ENCODE assay signal across 1 cellular context in the genomic region with DNA sequence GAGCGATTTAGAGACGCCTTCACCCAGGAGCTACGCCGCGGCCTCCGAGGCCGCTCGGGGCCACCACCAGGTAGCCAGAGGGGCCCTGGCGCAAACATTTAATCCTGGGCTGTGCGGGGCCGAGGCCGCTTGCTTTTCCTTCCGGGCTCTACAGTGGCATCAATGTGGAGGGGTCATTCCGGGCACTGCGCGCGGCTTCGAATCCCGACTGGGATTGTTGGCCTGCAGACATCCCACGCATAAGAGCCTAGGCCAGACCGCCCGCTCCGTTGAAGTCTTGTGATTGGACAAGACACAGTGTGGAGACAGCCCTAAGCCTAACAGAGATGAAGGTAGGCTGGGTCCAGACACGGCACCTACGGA.
A peak's percentile ranks its signal among the peaks of the same experiment; 100 is the strongest.
TF ChIP-seq lines count a peak whose summit lies in the region.

No MANE protein-coding gene starts in this region.

TF ChIP-seq in K562, 482 proteins besides CTCF, POLR2A, EP300 and RAD21:
- TF ChIP-seq SRSF1 (IDR thresholded peaks at IDR 0.05; ENCODE audit: low read depth, low read length), result no peak
- no peak for TF ChIP-seq NR2C1 (IDR thresholded peaks at IDR 0.05)
- no peak for TF ChIP-seq NR2C1 (tag; IDR thresholded peaks at IDR 0.05)
- TF ChIP-seq ELF1 (tag; IDR thresholded peaks at IDR 0.05), result no peak
- TF ChIP-seq ZNF124 (CRISPR knock-in tag; IDR thresholded peaks at IDR 0.05), result 0 out of 2 replicates have a peak, but pooled peaks have one; percentile 3
- no peak for TF ChIP-seq U2AF2 (optimal IDR thresholded peaks at IDR 0.05; ENCODE audit: low read depth, low read length)
- TF ChIP-seq RCOR1 (IDR thresholded peaks at IDR 0.05; ENCODE audit: borderline replicate concordance in 1 of 2, low read depth in 2 of 2, low read length in 2 of 2), result no peak
- TF ChIP-seq SMARCB1 (IDR thresholded peaks at IDR 0.05; ENCODE audit: insufficient read length, low read depth), result no peak
- 0 out of 2 replicates have a peak, but pooled peaks have one; percentile 9 for TF ChIP-seq SAFB (IDR thresholded peaks at IDR 0.05; ENCODE audit: borderline replicate concordance, low read depth, low read length)
- no peak for TF ChIP-seq FOXJ2 (tag; IDR thresholded peaks at IDR 0.05)
- no peak for TF ChIP-seq ZNF830 (CRISPR knock-in tag; IDR thresholded peaks at IDR 0.05)
- no peak for TF ChIP-seq SNRNP70 (optimal IDR thresholded peaks at IDR 0.05; ENCODE audit: low read depth, low read length)
- TF ChIP-seq, protein P1, sequence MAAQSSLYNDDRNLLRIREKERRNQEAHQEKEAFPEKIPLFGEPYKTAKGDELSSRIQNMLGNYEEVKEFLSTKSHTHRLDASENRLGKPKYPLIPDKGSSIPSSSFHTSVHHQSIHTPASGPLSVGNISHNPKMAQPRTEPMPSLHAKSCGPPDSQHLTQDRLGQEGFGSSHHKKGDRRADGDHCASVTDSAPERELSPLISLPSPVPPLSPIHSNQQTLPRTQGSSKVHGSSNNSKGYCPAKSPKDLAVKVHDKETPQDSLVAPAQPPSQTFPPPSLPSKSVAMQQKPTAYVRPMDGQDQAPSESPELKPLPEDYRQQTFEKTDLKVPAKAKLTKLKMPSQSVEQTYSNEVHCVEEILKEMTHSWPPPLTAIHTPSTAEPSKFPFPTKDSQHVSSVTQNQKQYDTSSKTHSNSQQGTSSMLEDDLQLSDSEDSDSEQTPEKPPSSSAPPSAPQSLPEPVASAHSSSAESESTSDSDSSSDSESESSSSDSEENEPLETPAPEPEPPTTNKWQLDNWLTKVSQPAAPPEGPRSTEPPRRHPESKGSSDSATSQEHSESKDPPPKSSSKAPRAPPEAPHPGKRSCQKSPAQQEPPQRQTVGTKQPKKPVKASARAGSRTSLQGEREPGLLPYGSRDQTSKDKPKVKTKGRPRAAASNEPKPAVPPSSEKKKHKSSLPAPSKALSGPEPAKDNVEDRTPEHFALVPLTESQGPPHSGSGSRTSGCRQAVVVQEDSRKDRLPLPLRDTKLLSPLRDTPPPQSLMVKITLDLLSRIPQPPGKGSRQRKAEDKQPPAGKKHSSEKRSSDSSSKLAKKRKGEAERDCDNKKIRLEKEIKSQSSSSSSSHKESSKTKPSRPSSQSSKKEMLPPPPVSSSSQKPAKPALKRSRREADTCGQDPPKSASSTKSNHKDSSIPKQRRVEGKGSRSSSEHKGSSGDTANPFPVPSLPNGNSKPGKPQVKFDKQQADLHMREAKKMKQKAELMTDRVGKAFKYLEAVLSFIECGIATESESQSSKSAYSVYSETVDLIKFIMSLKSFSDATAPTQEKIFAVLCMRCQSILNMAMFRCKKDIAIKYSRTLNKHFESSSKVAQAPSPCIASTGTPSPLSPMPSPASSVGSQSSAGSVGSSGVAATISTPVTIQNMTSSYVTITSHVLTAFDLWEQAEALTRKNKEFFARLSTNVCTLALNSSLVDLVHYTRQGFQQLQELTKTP (IDR thresholded peaks at IDR 0.05; ENCODE audit: low read depth in 1 of 2, partially characterized antibody in 2 of 2), result no peak
- TF ChIP-seq, protein P2, sequence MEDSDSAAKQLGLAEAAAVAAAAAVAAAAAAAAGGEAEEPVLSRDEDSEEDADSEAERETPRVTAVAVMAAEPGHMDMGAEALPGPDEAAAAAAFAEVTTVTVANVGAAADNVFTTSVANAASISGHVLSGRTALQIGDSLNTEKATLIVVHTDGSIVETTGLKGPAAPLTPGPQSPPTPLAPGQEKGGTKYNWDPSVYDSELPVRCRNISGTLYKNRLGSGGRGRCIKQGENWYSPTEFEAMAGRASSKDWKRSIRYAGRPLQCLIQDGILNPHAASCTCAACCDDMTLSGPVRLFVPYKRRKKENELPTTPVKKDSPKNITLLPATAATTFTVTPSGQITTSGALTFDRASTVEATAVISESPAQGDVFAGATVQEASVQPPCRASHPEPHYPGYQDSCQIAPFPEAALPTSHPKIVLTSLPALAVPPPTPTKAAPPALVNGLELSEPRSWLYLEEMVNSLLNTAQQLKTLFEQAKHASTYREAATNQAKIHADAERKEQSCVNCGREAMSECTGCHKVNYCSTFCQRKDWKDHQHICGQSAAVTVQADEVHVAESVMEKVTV (CRISPR knock-in tag; IDR thresholded peaks at IDR 0.05), result no peak
- TF ChIP-seq TBP (optimal IDR thresholded peaks at IDR 0.05; ENCODE audit: low read depth, low read length), result peak; percentile 3
- TF ChIP-seq ZNF232 (CRISPR knock-in tag; IDR thresholded peaks at IDR 0.05), result 0 out of 2 replicates have a peak, but pooled peaks have one; percentile 10
- peak; percentile 63; the same call in 1 of the 2 replicates for TF ChIP-seq MXI1 (IDR thresholded peaks at IDR 0.05; ENCODE audit: low read depth, low read length)
- no peak for TF ChIP-seq CCNT2 (IDR thresholded peaks at IDR 0.05; ENCODE audit: borderline replicate concordance, extremely low read depth, insufficient read length, low read depth, low read length)
- no peak for TF ChIP-seq ESRRA (IDR thresholded peaks at IDR 0.05; ENCODE audit: borderline replicate concordance, low read depth)
- TF ChIP-seq SREBF2 (CRISPR knock-in tag; IDR thresholded peaks at IDR 0.05), result no peak
- TF ChIP-seq NCOA4 (IDR thresholded peaks at IDR 0.05; ENCODE audit: partially characterized antibody), result no peak
- no peak for TF ChIP-seq LARP7 (IDR thresholded peaks at IDR 0.05)
- TF ChIP-seq, protein P3, sequence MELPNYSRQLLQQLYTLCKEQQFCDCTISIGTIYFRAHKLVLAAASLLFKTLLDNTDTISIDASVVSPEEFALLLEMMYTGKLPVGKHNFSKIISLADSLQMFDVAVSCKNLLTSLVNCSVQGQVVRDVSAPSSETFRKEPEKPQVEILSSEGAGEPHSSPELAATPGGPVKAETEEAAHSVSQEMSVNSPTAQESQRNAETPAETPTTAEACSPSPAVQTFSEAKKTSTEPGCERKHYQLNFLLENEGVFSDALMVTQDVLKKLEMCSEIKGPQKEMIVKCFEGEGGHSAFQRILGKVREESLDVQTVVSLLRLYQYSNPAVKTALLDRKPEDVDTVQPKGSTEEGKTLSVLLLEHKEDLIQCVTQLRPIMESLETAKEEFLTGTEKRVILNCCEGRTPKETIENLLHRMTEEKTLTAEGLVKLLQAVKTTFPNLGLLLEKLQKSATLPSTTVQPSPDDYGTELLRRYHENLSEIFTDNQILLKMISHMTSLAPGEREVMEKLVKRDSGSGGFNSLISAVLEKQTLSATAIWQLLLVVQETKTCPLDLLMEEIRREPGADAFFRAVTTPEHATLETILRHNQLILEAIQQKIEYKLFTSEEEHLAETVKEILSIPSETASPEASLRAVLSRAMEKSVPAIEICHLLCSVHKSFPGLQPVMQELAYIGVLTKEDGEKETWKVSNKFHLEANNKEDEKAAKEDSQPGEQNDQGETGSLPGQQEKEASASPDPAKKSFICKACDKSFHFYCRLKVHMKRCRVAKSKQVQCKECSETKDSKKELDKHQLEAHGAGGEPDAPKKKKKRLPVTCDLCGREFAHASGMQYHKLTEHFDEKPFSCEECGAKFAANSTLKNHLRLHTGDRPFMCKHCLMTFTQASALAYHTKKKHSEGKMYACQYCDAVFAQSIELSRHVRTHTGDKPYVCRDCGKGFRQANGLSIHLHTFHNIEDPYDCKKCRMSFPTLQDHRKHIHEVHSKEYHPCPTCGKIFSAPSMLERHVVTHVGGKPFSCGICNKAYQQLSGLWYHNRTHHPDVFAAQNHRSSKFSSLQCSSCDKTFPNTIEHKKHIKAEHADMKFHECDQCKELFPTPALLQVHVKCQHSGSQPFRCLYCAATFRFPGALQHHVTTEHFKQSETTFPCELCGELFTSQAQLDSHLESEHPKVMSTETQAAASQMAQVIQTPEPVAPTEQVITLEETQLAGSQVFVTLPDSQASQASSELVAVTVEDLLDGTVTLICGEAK (IDR thresholded peaks at IDR 0.05), result no peak
- TF ChIP-seq, protein P3 (CRISPR knock-in tag; IDR thresholded peaks at IDR 0.05), result no peak
- no peak for TF ChIP-seq LCOR (CRISPR knock-in tag; IDR thresholded peaks at IDR 0.05)
- TF ChIP-seq PHF8 (IDR thresholded peaks at IDR 0.05; ENCODE audit: borderline replicate concordance, low read length), result no peak
- peak; percentile 53; the same call in 1 of the 2 replicates for TF ChIP-seq ZFX (CRISPR knock-in tag; IDR thresholded peaks at IDR 0.05)
- no peak for TF ChIP-seq NR3C1 (CRISPR knock-in tag; IDR thresholded peaks at IDR 0.05)
- no peak for TF ChIP-seq BRCA1 (IDR thresholded peaks at IDR 0.05)
- 0 out of 2 replicates have a peak, but pooled peaks have one; percentile 20 for TF ChIP-seq BRCA1 (CRISPR knock-in tag; IDR thresholded peaks at IDR 0.05)
- peak; percentile 43; the same call in 1 of the 2 replicates for TF ChIP-seq EGR1 (conservative IDR thresholded peaks at IDR 0.05)
- no peak for TF ChIP-seq ZNF444 (CRISPR knock-in tag; IDR thresholded peaks at IDR 0.05)
- no peak for TF ChIP-seq RFX1 (IDR thresholded peaks at IDR 0.05)
- TF ChIP-seq NR1H2 (CRISPR knock-in tag; IDR thresholded peaks at IDR 0.05), result no peak
- TF ChIP-seq ZNF583 (CRISPR knock-in tag; IDR thresholded peaks at IDR 0.05), result no peak
- TF ChIP-seq, protein P4, sequence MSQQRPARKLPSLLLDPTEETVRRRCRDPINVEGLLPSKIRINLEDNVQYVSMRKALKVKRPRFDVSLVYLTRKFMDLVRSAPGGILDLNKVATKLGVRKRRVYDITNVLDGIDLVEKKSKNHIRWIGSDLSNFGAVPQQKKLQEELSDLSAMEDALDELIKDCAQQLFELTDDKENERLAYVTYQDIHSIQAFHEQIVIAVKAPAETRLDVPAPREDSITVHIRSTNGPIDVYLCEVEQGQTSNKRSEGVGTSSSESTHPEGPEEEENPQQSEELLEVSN (IDR thresholded peaks at IDR 0.05; ENCODE audit: borderline replicate concordance in 1 of 2, extremely low read depth in 1 of 2, insufficient read depth in 1 of 2, insufficient read length in 1 of 2, low read depth in 1 of 2, low read length in 1 of 2, poor library complexity in 1 of 2, severe bottlenecking in 1 of 2), result peak in 1 of 2 experiments; percentile 29
- no peak for TF ChIP-seq MTA3 (IDR thresholded peaks at IDR 0.05; ENCODE audit: borderline replicate concordance)
- no peak for TF ChIP-seq BMI1 (IDR thresholded peaks at IDR 0.05; ENCODE audit: low read length)
- TF ChIP-seq FOXK1 (CRISPR knock-in tag; IDR thresholded peaks at IDR 0.05; ENCODE audit: borderline replicate concordance), result 0 out of 2 replicates have a peak, but pooled peaks have one; percentile 3
- no peak for TF ChIP-seq ZBTB1 (CRISPR knock-in tag; IDR thresholded peaks at IDR 0.05; ENCODE audit: borderline replicate concordance, low read depth)
- no peak for TF ChIP-seq SLC30A9 (CRISPR knock-in tag; IDR thresholded peaks at IDR 0.05)
- TF ChIP-seq TGIF2 (CRISPR knock-in tag; IDR thresholded peaks at IDR 0.05), result 0 out of 2 replicates have a peak, but pooled peaks have one; percentile 14
- TF ChIP-seq, protein P5, sequence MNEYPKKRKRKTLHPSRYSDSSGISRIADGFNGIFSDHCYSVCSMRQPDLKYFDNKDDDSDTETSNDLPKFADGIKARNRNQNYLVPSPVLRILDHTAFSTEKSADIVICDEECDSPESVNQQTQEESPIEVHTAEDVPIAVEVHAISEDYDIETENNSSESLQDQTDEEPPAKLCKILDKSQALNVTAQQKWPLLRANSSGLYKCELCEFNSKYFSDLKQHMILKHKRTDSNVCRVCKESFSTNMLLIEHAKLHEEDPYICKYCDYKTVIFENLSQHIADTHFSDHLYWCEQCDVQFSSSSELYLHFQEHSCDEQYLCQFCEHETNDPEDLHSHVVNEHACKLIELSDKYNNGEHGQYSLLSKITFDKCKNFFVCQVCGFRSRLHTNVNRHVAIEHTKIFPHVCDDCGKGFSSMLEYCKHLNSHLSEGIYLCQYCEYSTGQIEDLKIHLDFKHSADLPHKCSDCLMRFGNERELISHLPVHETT (CRISPR knock-in tag; conservative IDR thresholded peaks at IDR 0.05 in 1 of 2, IDR thresholded peaks at IDR 0.05 in 1 of 2), result no peak
- TF ChIP-seq ZNF3 (CRISPR knock-in tag; IDR thresholded peaks at IDR 0.05), result no peak
- 0 out of 2 replicates have a peak, but pooled peaks have one; percentile 6 for TF ChIP-seq STAG1 (CRISPR knock-in tag; IDR thresholded peaks at IDR 0.05; ENCODE audit: borderline replicate concordance)
